Comparison of ENCODE assay signal across 13 cellular contexts in the genomic region with DNA sequence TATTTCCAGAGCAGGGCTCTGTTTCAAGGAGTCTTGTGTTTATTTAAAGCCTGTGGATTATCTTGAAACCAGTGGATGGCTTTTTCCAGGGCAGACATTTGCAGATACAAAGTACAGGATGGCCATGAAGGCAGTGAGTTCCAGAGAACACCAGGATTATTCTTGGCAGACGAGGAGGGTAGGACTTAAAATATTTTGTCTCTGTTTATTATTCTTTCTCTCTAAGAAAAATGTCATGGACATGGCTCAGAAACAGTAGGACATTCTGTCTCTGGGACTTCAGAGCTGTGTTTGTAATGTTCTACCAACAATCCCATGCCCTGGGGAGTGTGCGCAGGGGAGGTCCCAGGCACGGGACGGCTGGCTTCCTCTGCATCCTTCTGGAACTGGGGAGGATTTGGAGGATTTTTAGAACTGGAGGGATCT.
DNase-seq lines count a peak whose midpoint lies in the region; ATAC-seq and TF ChIP-seq lines count a peak whose summit lies in the region.
"Had no signal": no experiment of that assay in that cellular context is flagged by ENCODE, and none has a peak within 500 bp of the region (broad histone marks: within the 10 kb centered on the region; RNA-seq: fewer than 3 reads in every experiment).

No MANE protein-coding gene starts in this region.

- peak overlapping the region; percentile 20 for H3K4me2 ChIP-seq in skeletal muscle satellite cell (ENCODE audit: low read length)

- ATAC-seq in HG03108 (IDR thresholded peaks at IDR 0.05; ENCODE audit: unreplicated experiment) (no peak), HG03139 (IDR thresholded peaks at IDR 0.05; ENCODE audit: unreplicated experiment) (no peak)

- H3K4me3 ChIP-seq in dorsolateral prefrontal cortex: no peak overlapping the region
- H3K4me3 ChIP-seq in skeletal muscle satellite cell (ENCODE audit: low read length): peak overlapping the region; percentile 10

- no peak for TF ChIP-seq CTCF in dorsolateral prefrontal cortex (IDR thresholded peaks at IDR 0.05 in 54 of 56, conservative IDR thresholded peaks at IDR 0.05 in 2 of 56; ENCODE audit: low read depth in 1 of 56, partially characterized antibody in 56 of 56)

- no peaks in the 10 kb centered on the region for H3K36me3 ChIP-seq in skeletal muscle satellite cell (ENCODE audit: insufficient read depth, low read length)

- peaks cover 25% of the 10 kb centered on the region for H3K4me1 ChIP-seq in skeletal muscle satellite cell (ENCODE audit: control insufficient read depth, insufficient read depth, low read length)

- DNase-seq in EH (ENCODE audit: low read depth): peak; percentile 89
- no peak for DNase-seq in dorsolateral prefrontal cortex
- DNase-seq in hepatic stellate cell (ENCODE audit: low spot score): peak; percentile 67
- DNase-seq in HuH-7.5 (ENCODE audit: low spot score): no peak
- DNase-seq in middle frontal gyrus (ENCODE audit: extremely low spot score, low spot score): no peak
- DNase-seq: activated CD8-positive, alpha-beta memory T cell treated with anti-CD3 and anti-CD28 coated beads, Interleukin-2, amount 50 U/mL, for 48 hours; cortex of kidney; Kasumi-1; NCI-H1436 treated with DMSO at 0.1 percent for 48 hours; OCI-M1 had no signal

- peaks cover 0 to 13% (median 0%) of the 10 kb centered on the region in 45 donors for H3K27me3 ChIP-seq in dorsolateral prefrontal cortex
- H3K27me3 ChIP-seq in skeletal muscle satellite cell (ENCODE audit: control insufficient read depth, insufficient read depth, low read length): no peaks in the 10 kb centered on the region

- peak overlapping the region in 39 of 59 donors; percentile 12 to 83 (median 56) for H3K27ac ChIP-seq in dorsolateral prefrontal cortex

- intact Hi-C loops in dorsolateral prefrontal cortex (cut with DNase I): no loop called here

- H3K9me3 ChIP-seq in skeletal muscle satellite cell (replicated peaks; ENCODE audit: low read length): no peaks in the 10 kb centered on the region

- peak overlapping the region; percentile 22 for H3K9ac ChIP-seq in skeletal muscle satellite cell (ENCODE audit: low read depth, low read length)

Comparison
In these comparisons a context has a peak if more than half of its experiments do, and no peak if none do; other contexts are left out.
1. DNase-seq: peak in EH (single experiment) and hepatic stellate cell (single experiment); none in dorsolateral prefrontal cortex (0 of 10), HuH-7.5 (single experiment) and middle frontal gyrus (single experiment).